1 cellular context compared by ENCODE assay signal in genomic region chr16:51982715-51983680, GRCh38.
TF ChIP-seq lines count a peak whose summit lies in the region.

No MANE protein-coding gene starts in this region.

TF ChIP-seq in GM23338, 12 proteins besides CTCF, POLR2A, EP300 and RAD21 (continued from another document):
- TF ChIP-seq, protein P1, sequence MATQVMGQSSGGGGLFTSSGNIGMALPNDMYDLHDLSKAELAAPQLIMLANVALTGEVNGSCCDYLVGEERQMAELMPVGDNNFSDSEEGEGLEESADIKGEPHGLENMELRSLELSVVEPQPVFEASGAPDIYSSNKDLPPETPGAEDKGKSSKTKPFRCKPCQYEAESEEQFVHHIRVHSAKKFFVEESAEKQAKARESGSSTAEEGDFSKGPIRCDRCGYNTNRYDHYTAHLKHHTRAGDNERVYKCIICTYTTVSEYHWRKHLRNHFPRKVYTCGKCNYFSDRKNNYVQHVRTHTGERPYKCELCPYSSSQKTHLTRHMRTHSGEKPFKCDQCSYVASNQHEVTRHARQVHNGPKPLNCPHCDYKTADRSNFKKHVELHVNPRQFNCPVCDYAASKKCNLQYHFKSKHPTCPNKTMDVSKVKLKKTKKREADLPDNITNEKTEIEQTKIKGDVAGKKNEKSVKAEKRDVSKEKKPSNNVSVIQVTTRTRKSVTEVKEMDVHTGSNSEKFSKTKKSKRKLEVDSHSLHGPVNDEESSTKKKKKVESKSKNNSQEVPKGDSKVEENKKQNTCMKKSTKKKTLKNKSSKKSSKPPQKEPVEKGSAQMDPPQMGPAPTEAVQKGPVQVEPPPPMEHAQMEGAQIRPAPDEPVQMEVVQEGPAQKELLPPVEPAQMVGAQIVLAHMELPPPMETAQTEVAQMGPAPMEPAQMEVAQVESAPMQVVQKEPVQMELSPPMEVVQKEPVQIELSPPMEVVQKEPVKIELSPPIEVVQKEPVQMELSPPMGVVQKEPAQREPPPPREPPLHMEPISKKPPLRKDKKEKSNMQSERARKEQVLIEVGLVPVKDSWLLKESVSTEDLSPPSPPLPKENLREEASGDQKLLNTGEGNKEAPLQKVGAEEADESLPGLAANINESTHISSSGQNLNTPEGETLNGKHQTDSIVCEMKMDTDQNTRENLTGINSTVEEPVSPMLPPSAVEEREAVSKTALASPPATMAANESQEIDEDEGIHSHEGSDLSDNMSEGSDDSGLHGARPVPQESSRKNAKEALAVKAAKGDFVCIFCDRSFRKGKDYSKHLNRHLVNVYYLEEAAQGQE (IDR thresholded peaks at IDR 0.05; ENCODE audit: unreplicated experiment) = no peak
- TF ChIP-seq, protein P2, sequence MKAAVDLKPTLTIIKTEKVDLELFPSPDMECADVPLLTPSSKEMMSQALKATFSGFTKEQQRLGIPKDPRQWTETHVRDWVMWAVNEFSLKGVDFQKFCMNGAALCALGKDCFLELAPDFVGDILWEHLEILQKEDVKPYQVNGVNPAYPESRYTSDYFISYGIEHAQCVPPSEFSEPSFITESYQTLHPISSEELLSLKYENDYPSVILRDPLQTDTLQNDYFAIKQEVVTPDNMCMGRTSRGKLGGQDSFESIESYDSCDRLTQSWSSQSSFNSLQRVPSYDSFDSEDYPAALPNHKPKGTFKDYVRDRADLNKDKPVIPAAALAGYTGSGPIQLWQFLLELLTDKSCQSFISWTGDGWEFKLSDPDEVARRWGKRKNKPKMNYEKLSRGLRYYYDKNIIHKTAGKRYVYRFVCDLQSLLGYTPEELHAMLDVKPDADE (IDR thresholded peaks at IDR 0.05) = no peak
- TF ChIP-seq ZNF114 (CRISPR knock-in tag; IDR thresholded peaks at IDR 0.05) = no peak
- TF ChIP-seq JUNB (IDR thresholded peaks at IDR 0.05; ENCODE audit: unreplicated experiment) = no peak
- TF ChIP-seq EZH2phosphoT487 (IDR thresholded peaks at IDR 0.05; ENCODE audit: unreplicated experiment) = no peak
- TF ChIP-seq CREB1 (CRISPR knock-in tag; IDR thresholded peaks at IDR 0.05; ENCODE audit: low read depth) = no peak
- no peak for TF ChIP-seq POLR2AphosphoS5 (IDR thresholded peaks at IDR 0.05; ENCODE audit: low read depth)
- no peak for TF ChIP-seq EZH2 (IDR thresholded peaks at IDR 0.05; ENCODE audit: low read depth, unreplicated experiment)
